ENCODE assay signal across 1 cellular context in the genomic region with DNA sequence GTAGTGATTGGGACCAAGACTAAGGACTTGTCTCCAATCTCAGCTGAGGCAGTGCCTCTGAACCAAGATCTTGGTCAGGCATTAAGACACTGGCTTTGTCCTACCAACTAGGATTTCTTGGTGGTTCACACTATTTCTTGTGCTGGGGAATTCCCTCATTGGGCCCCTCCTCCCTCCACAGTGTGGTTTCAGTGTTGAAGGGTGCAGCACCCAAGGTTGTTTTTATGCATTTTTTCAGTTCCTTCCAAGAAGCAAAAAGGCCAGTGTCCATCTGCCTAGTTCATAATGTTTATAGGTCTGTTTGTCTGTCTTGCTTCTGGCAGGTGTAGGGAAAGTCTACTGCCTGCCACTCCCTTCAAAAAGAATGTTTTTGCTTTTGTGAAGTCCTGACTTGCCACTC.
TF ChIP-seq lines count a peak whose summit lies in the region.

No MANE protein-coding gene starts in this region.

TF ChIP-seq in GM12878, 131 proteins besides CTCF, POLR2A, EP300 and RAD21 (continues in another document):
- TF ChIP-seq TAF1 (IDR thresholded peaks at IDR 0.05; ENCODE audit: borderline replicate concordance, low read depth, low read length) (no peak), SIN3A (IDR thresholded peaks at IDR 0.05; ENCODE audit: low read depth, low read length) (no peak), MTA2 (IDR thresholded peaks at IDR 0.05; ENCODE audit: low read depth) (peak; percentile 43; the same call in 1 of the 2 replicates), CBX3 (IDR thresholded peaks at IDR 0.05; ENCODE audit: borderline replicate concordance, low read depth) (no peak), CREB1 (IDR thresholded peaks at IDR 0.05; ENCODE audit: low read depth) (no peak), PAX8 (IDR thresholded peaks at IDR 0.05) (no peak), SMAD1 (IDR thresholded peaks at IDR 0.05; ENCODE audit: low read depth, partially characterized antibody) (no peak), BACH1 (IDR thresholded peaks at IDR 0.05; ENCODE audit: borderline replicate concordance) (peak; percentile 65; the same call in 1 of the 2 replicates), ZSCAN29 (IDR thresholded peaks at IDR 0.05) (no peak), ESRRA (IDR thresholded peaks at IDR 0.05; ENCODE audit: low read length) (no peak), NFIC (IDR thresholded peaks at IDR 0.05; ENCODE audit: low read depth, low read length) (peak; percentile 37; the same call in 1 of the 2 replicates), CBX5 (IDR thresholded peaks at IDR 0.05; ENCODE audit: low read depth) (0 out of 2 replicates have a peak, but pooled peaks have one; percentile 48), RELA (IDR thresholded peaks at IDR 0.05; ENCODE audit: borderline replicate concordance, partially characterized antibody) (peak; percentile 56), SRF (IDR thresholded peaks at IDR 0.05; ENCODE audit: low read depth in 2 of 2, low read length in 2 of 2) (no peak), SPI1 (IDR thresholded peaks at IDR 0.05; ENCODE audit: borderline replicate concordance, insufficient read depth, low read depth, low read length) (peak; percentile 76), RCOR1 (conservative IDR thresholded peaks at IDR 0.05; ENCODE audit: low read depth, low read length) (no peak), IRF4 (IDR thresholded peaks at IDR 0.05; ENCODE audit: low read depth, low read length) (peak; percentile 41; the same call in 1 of the 2 replicates), DPF2 (IDR thresholded peaks at IDR 0.05) (0 out of 2 replicates have a peak, but pooled peaks have one; percentile 46), SIX5 (IDR thresholded peaks at IDR 0.05; ENCODE audit: low read depth, low read length, severe bottlenecking) (no peak), STAT1 (conservative IDR thresholded peaks at IDR 0.05) (no peak), ZNF207 (IDR thresholded peaks at IDR 0.05; ENCODE audit: borderline replicate concordance) (0 out of 2 replicates have a peak, but pooled peaks have one; percentile 18), BHLHE40 (IDR thresholded peaks at IDR 0.05; ENCODE audit: borderline replicate concordance in 1 of 2, low read depth in 2 of 2, low read length in 1 of 2) (peak; percentile 23 to 37; a peak in 1 of 4 replicates), NBN (IDR thresholded peaks at IDR 0.05) (0 out of 2 replicates have a peak, but pooled peaks have one; percentile 22), SUZ12 (IDR thresholded peaks at IDR 0.05; ENCODE audit: unreplicated experiment) (no peak), POU2F2 (IDR thresholded peaks at IDR 0.05; ENCODE audit: borderline replicate concordance, low read depth, low read length) (peak; percentile 82; the same call in 2 of the 3 replicates), MXI1 (IDR thresholded peaks at IDR 0.05; ENCODE audit: low read depth, low read length) (no peak), SUPT20H (IDR thresholded peaks at IDR 0.05; ENCODE audit: borderline replicate concordance, control insufficient read depth, low read depth, low read length) (no peak), ZNF24 (IDR thresholded peaks at IDR 0.05) (no peak), BMI1 (IDR thresholded peaks at IDR 0.05; ENCODE audit: borderline replicate concordance) (no peak), EED (IDR thresholded peaks at IDR 0.05; ENCODE audit: low read depth) (no peak), WRNIP1 (IDR thresholded peaks at IDR 0.05; ENCODE audit: borderline replicate concordance, low read depth, low read length) (no peak), FOXM1 (IDR thresholded peaks at IDR 0.05; ENCODE audit: low read depth, low read length) (no peak), ZNF274 (IDR thresholded peaks at IDR 0.05; ENCODE audit: insufficient read depth, insufficient read length) (no peak), CBFB (IDR thresholded peaks at IDR 0.05; ENCODE audit: low read depth) (peak; percentile 76), LARP7 (IDR thresholded peaks at IDR 0.05) (no peak), TARDBP (IDR thresholded peaks at IDR 0.05; ENCODE audit: borderline replicate concordance) (0 out of 2 replicates have a peak, but pooled peaks have one; percentile 59), RUNX3 (IDR thresholded peaks at IDR 0.05; ENCODE audit: low read length) (peak; percentile 94), HDAC6 (IDR thresholded peaks at IDR 0.05; ENCODE audit: unreplicated experiment) (no peak), IKZF2 (IDR thresholded peaks at IDR 0.05) (peak; percentile 38 to 69; a peak in 3 of 4 replicates), SREBF1 (IDR thresholded peaks at IDR 0.05; ENCODE audit: low read length) (no peak)
- TF ChIP-seq, protein P1, sequence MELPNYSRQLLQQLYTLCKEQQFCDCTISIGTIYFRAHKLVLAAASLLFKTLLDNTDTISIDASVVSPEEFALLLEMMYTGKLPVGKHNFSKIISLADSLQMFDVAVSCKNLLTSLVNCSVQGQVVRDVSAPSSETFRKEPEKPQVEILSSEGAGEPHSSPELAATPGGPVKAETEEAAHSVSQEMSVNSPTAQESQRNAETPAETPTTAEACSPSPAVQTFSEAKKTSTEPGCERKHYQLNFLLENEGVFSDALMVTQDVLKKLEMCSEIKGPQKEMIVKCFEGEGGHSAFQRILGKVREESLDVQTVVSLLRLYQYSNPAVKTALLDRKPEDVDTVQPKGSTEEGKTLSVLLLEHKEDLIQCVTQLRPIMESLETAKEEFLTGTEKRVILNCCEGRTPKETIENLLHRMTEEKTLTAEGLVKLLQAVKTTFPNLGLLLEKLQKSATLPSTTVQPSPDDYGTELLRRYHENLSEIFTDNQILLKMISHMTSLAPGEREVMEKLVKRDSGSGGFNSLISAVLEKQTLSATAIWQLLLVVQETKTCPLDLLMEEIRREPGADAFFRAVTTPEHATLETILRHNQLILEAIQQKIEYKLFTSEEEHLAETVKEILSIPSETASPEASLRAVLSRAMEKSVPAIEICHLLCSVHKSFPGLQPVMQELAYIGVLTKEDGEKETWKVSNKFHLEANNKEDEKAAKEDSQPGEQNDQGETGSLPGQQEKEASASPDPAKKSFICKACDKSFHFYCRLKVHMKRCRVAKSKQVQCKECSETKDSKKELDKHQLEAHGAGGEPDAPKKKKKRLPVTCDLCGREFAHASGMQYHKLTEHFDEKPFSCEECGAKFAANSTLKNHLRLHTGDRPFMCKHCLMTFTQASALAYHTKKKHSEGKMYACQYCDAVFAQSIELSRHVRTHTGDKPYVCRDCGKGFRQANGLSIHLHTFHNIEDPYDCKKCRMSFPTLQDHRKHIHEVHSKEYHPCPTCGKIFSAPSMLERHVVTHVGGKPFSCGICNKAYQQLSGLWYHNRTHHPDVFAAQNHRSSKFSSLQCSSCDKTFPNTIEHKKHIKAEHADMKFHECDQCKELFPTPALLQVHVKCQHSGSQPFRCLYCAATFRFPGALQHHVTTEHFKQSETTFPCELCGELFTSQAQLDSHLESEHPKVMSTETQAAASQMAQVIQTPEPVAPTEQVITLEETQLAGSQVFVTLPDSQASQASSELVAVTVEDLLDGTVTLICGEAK (IDR thresholded peaks at IDR 0.05; ENCODE audit: borderline replicate concordance), result no peak
- TF ChIP-seq, protein P2, sequence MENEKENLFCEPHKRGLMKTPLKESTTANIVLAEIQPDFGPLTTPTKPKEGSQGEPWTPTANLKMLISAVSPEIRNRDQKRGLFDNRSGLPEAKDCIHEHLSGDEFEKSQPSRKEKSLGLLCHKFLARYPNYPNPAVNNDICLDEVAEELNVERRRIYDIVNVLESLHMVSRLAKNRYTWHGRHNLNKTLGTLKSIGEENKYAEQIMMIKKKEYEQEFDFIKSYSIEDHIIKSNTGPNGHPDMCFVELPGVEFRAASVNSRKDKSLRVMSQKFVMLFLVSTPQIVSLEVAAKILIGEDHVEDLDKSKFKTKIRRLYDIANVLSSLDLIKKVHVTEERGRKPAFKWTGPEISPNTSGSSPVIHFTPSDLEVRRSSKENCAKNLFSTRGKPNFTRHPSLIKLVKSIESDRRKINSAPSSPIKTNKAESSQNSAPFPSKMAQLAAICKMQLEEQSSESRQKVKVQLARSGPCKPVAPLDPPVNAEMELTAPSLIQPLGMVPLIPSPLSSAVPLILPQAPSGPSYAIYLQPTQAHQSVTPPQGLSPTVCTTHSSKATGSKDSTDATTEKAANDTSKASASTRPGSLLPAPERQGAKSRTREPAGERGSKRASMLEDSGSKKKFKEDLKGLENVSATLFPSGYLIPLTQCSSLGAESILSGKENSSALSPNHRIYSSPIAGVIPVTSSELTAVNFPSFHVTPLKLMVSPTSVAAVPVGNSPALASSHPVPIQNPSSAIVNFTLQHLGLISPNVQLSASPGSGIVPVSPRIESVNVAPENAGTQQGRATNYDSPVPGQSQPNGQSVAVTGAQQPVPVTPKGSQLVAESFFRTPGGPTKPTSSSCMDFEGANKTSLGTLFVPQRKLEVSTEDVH (IDR thresholded peaks at IDR 0.05; ENCODE audit: low read depth, partially characterized antibody), result no peak
- TF ChIP-seq, protein P3, sequence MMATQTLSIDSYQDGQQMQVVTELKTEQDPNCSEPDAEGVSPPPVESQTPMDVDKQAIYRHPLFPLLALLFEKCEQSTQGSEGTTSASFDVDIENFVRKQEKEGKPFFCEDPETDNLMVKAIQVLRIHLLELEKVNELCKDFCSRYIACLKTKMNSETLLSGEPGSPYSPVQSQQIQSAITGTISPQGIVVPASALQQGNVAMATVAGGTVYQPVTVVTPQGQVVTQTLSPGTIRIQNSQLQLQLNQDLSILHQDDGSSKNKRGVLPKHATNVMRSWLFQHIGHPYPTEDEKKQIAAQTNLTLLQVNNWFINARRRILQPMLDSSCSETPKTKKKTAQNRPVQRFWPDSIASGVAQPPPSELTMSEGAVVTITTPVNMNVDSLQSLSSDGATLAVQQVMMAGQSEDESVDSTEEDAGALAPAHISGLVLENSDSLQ (IDR thresholded peaks at IDR 0.05), result peak; percentile 53; the same call in 1 of the 2 replicates
- TF ChIP-seq, protein P4, sequence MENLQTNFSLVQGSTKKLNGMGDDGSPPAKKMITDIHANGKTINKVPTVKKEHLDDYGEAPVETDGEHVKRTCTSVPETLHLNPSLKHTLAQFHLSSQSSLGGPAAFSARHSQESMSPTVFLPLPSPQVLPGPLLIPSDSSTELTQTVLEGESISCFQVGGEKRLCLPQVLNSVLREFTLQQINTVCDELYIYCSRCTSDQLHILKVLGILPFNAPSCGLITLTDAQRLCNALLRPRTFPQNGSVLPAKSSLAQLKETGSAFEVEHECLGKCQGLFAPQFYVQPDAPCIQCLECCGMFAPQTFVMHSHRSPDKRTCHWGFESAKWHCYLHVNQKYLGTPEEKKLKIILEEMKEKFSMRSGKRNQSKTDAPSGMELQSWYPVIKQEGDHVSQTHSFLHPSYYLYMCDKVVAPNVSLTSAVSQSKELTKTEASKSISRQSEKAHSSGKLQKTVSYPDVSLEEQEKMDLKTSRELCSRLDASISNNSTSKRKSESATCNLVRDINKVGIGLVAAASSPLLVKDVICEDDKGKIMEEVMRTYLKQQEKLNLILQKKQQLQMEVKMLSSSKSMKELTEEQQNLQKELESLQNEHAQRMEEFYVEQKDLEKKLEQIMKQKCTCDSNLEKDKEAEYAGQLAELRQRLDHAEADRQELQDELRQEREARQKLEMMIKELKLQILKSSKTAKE (IDR thresholded peaks at IDR 0.05; ENCODE audit: low read depth, poor library complexity, severe bottlenecking), result peak; percentile 43
- TF ChIP-seq, protein P5, sequence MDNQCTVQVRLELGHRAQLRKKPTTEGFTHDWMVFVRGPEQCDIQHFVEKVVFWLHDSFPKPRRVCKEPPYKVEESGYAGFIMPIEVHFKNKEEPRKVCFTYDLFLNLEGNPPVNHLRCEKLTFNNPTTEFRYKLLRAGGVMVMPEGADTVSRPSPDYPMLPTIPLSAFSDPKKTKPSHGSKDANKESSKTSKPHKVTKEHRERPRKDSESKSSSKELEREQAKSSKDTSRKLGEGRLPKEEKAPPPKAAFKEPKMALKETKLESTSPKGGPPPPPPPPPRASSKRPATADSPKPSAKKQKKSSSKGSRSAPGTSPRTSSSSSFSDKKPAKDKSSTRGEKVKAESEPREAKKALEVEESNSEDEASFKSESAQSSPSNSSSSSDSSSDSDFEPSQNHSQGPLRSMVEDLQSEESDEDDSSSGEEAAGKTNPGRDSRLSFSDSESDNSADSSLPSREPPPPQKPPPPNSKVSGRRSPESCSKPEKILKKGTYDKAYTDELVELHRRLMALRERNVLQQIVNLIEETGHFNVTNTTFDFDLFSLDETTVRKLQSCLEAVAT (IDR thresholded peaks at IDR 0.05), result no peak
- TF ChIP-seq, protein P6, sequence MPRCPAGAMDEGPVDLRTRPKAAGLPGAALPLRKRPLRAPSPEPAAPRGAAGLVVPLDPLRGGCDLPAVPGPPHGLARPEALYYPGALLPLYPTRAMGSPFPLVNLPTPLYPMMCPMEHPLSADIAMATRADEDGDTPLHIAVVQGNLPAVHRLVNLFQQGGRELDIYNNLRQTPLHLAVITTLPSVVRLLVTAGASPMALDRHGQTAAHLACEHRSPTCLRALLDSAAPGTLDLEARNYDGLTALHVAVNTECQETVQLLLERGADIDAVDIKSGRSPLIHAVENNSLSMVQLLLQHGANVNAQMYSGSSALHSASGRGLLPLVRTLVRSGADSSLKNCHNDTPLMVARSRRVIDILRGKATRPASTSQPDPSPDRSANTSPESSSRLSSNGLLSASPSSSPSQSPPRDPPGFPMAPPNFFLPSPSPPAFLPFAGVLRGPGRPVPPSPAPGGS (IDR thresholded peaks at IDR 0.05; ENCODE audit: borderline replicate concordance, insufficient read depth, low read depth, low read length, poor library complexity, severe bottlenecking), result peak; percentile 76
- TF ChIP-seq, protein P7, sequence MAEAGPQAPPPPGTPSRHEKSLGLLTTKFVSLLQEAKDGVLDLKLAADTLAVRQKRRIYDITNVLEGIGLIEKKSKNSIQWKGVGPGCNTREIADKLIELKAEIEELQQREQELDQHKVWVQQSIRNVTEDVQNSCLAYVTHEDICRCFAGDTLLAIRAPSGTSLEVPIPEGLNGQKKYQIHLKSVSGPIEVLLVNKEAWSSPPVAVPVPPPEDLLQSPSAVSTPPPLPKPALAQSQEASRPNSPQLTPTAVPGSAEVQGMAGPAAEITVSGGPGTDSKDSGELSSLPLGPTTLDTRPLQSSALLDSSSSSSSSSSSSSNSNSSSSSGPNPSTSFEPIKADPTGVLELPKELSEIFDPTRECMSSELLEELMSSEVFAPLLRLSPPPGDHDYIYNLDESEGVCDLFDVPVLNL (IDR thresholded peaks at IDR 0.05; ENCODE audit: low read depth, low read length), result no peak
- TF ChIP-seq, protein P8, sequence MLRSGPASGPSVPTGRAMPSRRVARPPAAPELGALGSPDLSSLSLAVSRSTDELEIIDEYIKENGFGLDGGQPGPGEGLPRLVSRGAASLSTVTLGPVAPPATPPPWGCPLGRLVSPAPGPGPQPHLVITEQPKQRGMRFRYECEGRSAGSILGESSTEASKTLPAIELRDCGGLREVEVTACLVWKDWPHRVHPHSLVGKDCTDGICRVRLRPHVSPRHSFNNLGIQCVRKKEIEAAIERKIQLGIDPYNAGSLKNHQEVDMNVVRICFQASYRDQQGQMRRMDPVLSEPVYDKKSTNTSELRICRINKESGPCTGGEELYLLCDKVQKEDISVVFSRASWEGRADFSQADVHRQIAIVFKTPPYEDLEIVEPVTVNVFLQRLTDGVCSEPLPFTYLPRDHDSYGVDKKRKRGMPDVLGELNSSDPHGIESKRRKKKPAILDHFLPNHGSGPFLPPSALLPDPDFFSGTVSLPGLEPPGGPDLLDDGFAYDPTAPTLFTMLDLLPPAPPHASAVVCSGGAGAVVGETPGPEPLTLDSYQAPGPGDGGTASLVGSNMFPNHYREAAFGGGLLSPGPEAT (IDR thresholded peaks at IDR 0.05; ENCODE audit: low read depth), result peak; percentile 55; the same call in 1 of the 2 replicates
